1 cellular context compared by ENCODE assay signal in the genomic region with DNA sequence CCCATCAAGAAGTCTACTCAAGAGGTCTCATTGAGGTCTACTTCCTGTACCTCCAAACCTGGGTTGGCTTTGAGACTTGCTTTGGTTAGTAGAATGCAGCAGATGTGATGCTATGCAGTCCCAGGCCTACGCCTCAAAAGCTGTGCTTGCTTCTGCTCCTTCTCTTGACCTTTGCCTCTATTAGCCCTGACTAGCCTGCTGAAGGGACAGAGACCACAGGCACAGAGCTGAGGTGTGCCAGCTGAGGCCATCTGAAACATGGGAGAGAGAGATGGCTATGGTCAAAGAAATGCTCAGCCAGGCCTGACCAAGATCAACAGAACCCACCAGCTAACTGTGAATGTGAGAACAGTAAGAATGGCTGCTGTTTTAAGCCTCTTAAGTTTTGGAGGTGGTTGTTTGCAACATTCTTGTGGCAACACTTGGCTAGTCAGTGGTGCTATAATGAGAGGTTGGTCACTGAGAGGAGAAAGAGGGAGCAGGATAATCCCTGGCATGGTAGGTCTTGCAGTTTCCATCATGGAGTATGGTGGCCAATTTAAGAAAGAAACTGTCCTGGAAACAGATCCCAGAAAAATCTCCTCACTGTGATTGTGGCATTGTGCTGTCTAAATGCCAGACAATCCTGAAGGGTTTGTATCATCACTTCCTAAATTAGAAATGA.
TF ChIP-seq lines count a peak whose summit lies in the region.

No MANE protein-coding gene starts in this region.

TF ChIP-seq in WTC11, 78 proteins besides CTCF, POLR2A, EP300 and RAD21 (continued from another document):
- TF ChIP-seq, protein P1, sequence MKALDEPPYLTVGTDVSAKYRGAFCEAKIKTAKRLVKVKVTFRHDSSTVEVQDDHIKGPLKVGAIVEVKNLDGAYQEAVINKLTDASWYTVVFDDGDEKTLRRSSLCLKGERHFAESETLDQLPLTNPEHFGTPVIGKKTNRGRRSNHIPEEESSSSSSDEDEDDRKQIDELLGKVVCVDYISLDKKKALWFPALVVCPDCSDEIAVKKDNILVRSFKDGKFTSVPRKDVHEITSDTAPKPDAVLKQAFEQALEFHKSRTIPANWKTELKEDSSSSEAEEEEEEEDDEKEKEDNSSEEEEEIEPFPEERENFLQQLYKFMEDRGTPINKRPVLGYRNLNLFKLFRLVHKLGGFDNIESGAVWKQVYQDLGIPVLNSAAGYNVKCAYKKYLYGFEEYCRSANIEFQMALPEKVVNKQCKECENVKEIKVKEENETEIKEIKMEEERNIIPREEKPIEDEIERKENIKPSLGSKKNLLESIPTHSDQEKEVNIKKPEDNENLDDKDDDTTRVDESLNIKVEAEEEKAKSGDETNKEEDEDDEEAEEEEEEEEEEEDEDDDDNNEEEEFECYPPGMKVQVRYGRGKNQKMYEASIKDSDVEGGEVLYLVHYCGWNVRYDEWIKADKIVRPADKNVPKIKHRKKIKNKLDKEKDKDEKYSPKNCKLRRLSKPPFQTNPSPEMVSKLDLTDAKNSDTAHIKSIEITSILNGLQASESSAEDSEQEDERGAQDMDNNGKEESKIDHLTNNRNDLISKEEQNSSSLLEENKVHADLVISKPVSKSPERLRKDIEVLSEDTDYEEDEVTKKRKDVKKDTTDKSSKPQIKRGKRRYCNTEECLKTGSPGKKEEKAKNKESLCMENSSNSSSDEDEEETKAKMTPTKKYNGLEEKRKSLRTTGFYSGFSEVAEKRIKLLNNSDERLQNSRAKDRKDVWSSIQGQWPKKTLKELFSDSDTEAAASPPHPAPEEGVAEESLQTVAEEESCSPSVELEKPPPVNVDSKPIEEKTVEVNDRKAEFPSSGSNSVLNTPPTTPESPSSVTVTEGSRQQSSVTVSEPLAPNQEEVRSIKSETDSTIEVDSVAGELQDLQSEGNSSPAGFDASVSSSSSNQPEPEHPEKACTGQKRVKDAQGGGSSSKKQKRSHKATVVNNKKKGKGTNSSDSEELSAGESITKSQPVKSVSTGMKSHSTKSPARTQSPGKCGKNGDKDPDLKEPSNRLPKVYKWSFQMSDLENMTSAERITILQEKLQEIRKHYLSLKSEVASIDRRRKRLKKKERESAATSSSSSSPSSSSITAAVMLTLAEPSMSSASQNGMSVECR (CRISPR knock-in tag; IDR thresholded peaks at IDR 0.05; ENCODE audit: borderline replicate concordance) = no peak
- TF ChIP-seq PRRX2 (CRISPR knock-in tag; IDR thresholded peaks at IDR 0.05) (no peak), ATF1 (CRISPR knock-in tag; IDR thresholded peaks at IDR 0.05) (no peak), GRHL2 (CRISPR knock-in tag; IDR thresholded peaks at IDR 0.05; ENCODE audit: insufficient replicate concordance, severe bottlenecking) (no peak)
- TF ChIP-seq, protein P2, sequence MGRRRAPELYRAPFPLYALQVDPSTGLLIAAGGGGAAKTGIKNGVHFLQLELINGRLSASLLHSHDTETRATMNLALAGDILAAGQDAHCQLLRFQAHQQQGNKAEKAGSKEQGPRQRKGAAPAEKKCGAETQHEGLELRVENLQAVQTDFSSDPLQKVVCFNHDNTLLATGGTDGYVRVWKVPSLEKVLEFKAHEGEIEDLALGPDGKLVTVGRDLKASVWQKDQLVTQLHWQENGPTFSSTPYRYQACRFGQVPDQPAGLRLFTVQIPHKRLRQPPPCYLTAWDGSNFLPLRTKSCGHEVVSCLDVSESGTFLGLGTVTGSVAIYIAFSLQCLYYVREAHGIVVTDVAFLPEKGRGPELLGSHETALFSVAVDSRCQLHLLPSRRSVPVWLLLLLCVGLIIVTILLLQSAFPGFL (CRISPR knock-in tag; IDR thresholded peaks at IDR 0.05; ENCODE audit: borderline replicate concordance) = no peak
